ENCODE assay signal across 8 cellular contexts in genomic region chr16:1379054-1379862, GRCh38. TPM values are rescaled to one million over a fixed set of nuclear protein-coding genes. Genes with fewer than 3 reads are reported as not detected.
DNase-seq lines count a peak whose midpoint lies in the region; ATAC-seq and TF ChIP-seq lines count a peak whose summit lies in the region.

No MANE protein-coding gene starts in this region.

- ATAC-seq in HG02938 (IDR thresholded peaks at IDR 0.05; ENCODE audit: unreplicated experiment) (peak; percentile 57), Panc1 (peak; percentile 76), GM21526 (IDR thresholded peaks at IDR 0.05; ENCODE audit: low FRiP score, unreplicated experiment) (no peak)
- ATAC-seq in activated T-helper 17 cell treated with anti-CD3 and anti-CD28 coated beads, Interleukin-2, amount 50 U/mL, for 72 hours (replicated peaks): peak; percentile 87
- peak; percentile 66 for ATAC-seq in stimulated activated naive CD8-positive, alpha-beta T cell treated with anti-CD3 and anti-CD28 coated beads, Interleukin-15, Interleukin-2, amounts not matched to agents 100 U/mL and 50 U/mL, for 24 hours

- no peaks in the 10 kb centered on the region for H3K9me3 ChIP-seq in Panc1 (ENCODE audit: control insufficient read depth, insufficient read depth, low read depth, low read length)

- POLR2A ChIA-PET in Panc1 (lab: Charles Lee): interaction anchor here (0.6 kb wide), 2 partner anchors 18 to 24 kb away, joined by 4 to 13 read pairs; no protein-coding TSS in a partner anchor

- H3K4me3 ChIP-seq in Panc1 (ENCODE audit: low read depth in 2 of 2, low read length in 2 of 2) (peak overlapping the region; percentile 59 to 68), fibroblast of pulmonary artery (replicated peaks; ENCODE audit: low read depth, low read length) (peak overlapping the region; percentile 50)

- in situ Hi-C loops in Panc1 (cut with HindIII; ENCODE audit: low pct_unique_long_range_greater_than_20kb, low sequenced_read_pairs): no loop called here

- H3K27me3 ChIP-seq in Panc1 (ENCODE audit: control insufficient read depth, insufficient read depth, low read length): no peaks in the 10 kb centered on the region

- CTCF ChIA-PET in Panc1 (lab: Charles Lee): interaction anchor here (0.6 kb wide), 1 partner anchor 116 kb away, joined by 5 read pairs; no protein-coding TSS in a partner anchor

- DNase-seq in GM04504 (ENCODE audit: low read depth) (peak; percentile 64), Panc1 (ENCODE audit: low read depth, low spot score) (no peak), fibroblast of pulmonary artery (ENCODE audit: low read depth) (peak; percentile 74), nephron progenitor cell (peak; percentile 84)
- peak; percentile 82 for DNase-seq in stimulated activated naive CD8-positive, alpha-beta T cell treated with anti-CD3 and anti-CD28 coated beads, Interleukin-15, Interleukin-2, amounts not matched to agents 100 U/mL and 50 U/mL, for 24 hours

- H3K4me1 ChIP-seq in Panc1 (ENCODE audit: control insufficient read depth, insufficient read depth, low read length): peaks cover 6% of the 10 kb centered on the region; the same call in 1 of the 2 replicates

- no peaks in the 10 kb centered on the region for H3K27me3 Mint-ChIP-seq in activated T-helper 17 cell treated with anti-CD3 and anti-CD28 coated beads, Interleukin-2, amount 50 U/mL, for 72 hours
- peaks cover 20% of the 10 kb centered on the region for H3K27me3 Mint-ChIP-seq in nephron progenitor cell (ENCODE audit: low read depth, poor library complexity)

- H3K9me3 Mint-ChIP-seq in activated T-helper 17 cell treated with anti-CD3 and anti-CD28 coated beads, Interleukin-2, amount 50 U/mL, for 72 hours: no peaks in the 10 kb centered on the region
- H3K9me3 Mint-ChIP-seq in nephron progenitor cell: no peaks in the 10 kb centered on the region

- TF ChIP-seq CTCF in Panc1 (IDR thresholded peaks at IDR 0.05) (no peak), fibroblast of pulmonary artery (IDR thresholded peaks at IDR 0.05; ENCODE audit: low read length, missing control alignments) (no peak), nephron progenitor cell (IDR thresholded peaks at IDR 0.05) (no peak)

- H3K36me3 Mint-ChIP-seq in activated T-helper 17 cell treated with anti-CD3 and anti-CD28 coated beads, Interleukin-2, amount 50 U/mL, for 72 hours (ENCODE audit: low read depth): peaks cover 22% of the 10 kb centered on the region
- H3K36me3 Mint-ChIP-seq in nephron progenitor cell (ENCODE audit: low read depth): no peaks in the 10 kb centered on the region

- peak overlapping the region; percentile 89 for H3K27ac Mint-ChIP-seq in activated T-helper 17 cell treated with anti-CD3 and anti-CD28 coated beads, Interleukin-2, amount 50 U/mL, for 72 hours
- H3K27ac Mint-ChIP-seq in nephron progenitor cell: no peak overlapping the region

- H3K36me3 ChIP-seq in Panc1 (ENCODE audit: control insufficient read depth, insufficient read depth, low read length): no peaks in the 10 kb centered on the region

- peak overlapping the region; percentile 65; the same call in 1 of the 2 replicates for H3K27ac ChIP-seq in Panc1 (ENCODE audit: low read length)

- H3K4me1 Mint-ChIP-seq in activated T-helper 17 cell treated with anti-CD3 and anti-CD28 coated beads, Interleukin-2, amount 50 U/mL, for 72 hours: peaks cover 12% of the 10 kb centered on the region
- peaks cover 18% of the 10 kb centered on the region for H3K4me1 Mint-ChIP-seq in nephron progenitor cell

- peak overlapping the region; percentile 90 for H3K4me3 Mint-ChIP-seq in activated T-helper 17 cell treated with anti-CD3 and anti-CD28 coated beads, Interleukin-2, amount 50 U/mL, for 72 hours
- peak overlapping the region; percentile 78 for H3K4me3 Mint-ChIP-seq in nephron progenitor cell

- no TSS peak for BruUV-seq in Panc1 (replicated peaks; lab: Mats Ljungman, UMichigan)

- intact Hi-C loops in Panc1 (cut with micrococcal nuclease; ENCODE audit: unreplicated experiment): no loop called here

RNA-seq across cellular contexts. Expression of gene GNPTG, which starts 27.5 kb away (rescaled TPM):
- total RNA-seq in Panc1 (2021; ENCODE audit: unreplicated experiment): 62.5 TPM
- 83.3 TPM for polyA plus RNA-seq in Panc1 (2012; ENCODE audit: insufficient read length)
- total RNA-seq in activated T-helper 17 cell treated with anti-CD3 and anti-CD28 coated beads, Interleukin-2, amount 50 U/mL, for 72 hours: 10 to 100 TPM; 22.6 to 24.4 TPM

RNA-seq across cellular contexts. Expression of gene TSR3, which starts 27.6 kb away (rescaled TPM):
- 89.7 TPM for total RNA-seq in Panc1 (2021; ENCODE audit: unreplicated experiment)
- polyA plus RNA-seq in Panc1 (2012; ENCODE audit: insufficient read length): 149 TPM
- total RNA-seq in activated T-helper 17 cell treated with anti-CD3 and anti-CD28 coated beads, Interleukin-2, amount 50 U/mL, for 72 hours: 10 to 100 TPM; 36.7 to 64.2 TPM

RNA-seq across cellular contexts. Expression of gene UNKL, which starts 35.2 kb away (rescaled TPM):
- 26.6 TPM for total RNA-seq in Panc1 (2021; ENCODE audit: unreplicated experiment)
- polyA plus RNA-seq in Panc1 (2012; ENCODE audit: insufficient read length): 20.9 TPM
- 10 to 100 TPM; 36.4 to 76.4 TPM for total RNA-seq in activated T-helper 17 cell treated with anti-CD3 and anti-CD28 coated beads, Interleukin-2, amount 50 U/mL, for 72 hours

RNA-seq across cellular contexts. Expression of gene UQCC4, which starts 41.3 kb away (rescaled TPM):
- 18.1 TPM for total RNA-seq in Panc1 (2021; ENCODE audit: unreplicated experiment)
- 23.7 TPM for polyA plus RNA-seq in Panc1 (2012; ENCODE audit: insufficient read length)
- total RNA-seq in activated T-helper 17 cell treated with anti-CD3 and anti-CD28 coated beads, Interleukin-2, amount 50 U/mL, for 72 hours: 10 to 100 TPM; 12.1 to 23.1 TPM

RNA-seq across cellular contexts. Expression of gene BAIAP3, which starts 45.8 kb away (rescaled TPM):
- total RNA-seq in Panc1 (2021; ENCODE audit: unreplicated experiment): 9.4 TPM
- polyA plus RNA-seq in Panc1 (2012; ENCODE audit: insufficient read length): 8.2 TPM
- total RNA-seq in activated T-helper 17 cell treated with anti-CD3 and anti-CD28 coated beads, Interleukin-2, amount 50 U/mL, for 72 hours: 1 to 10 TPM in 1 of 2 donors, under 1 TPM in 1; 0.71 to 2.2 TPM
